ENCODE assay signal across 20 cellular contexts in the genomic region with DNA sequence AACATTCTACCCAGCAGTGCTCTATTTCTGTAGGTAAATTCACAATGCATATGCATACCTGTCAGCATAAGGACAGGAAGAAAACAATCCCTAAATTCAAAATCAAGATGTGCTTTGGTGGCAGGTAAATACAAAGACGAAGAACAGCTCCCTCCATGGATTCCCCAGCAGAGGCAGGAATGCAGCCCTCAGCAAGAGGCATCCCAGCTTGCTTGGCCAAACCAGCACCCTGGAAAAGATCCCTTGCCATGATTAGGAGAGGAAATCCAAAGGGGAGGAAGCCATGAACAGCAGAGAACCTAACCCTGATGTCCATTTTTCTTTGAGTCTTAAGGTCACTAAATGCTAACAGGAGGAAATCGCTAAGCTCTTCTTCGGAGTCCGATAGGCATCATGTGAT.
"Had no signal": no experiment of that assay in that cellular context is flagged by ENCODE, and none has a peak within 500 bp of the region (broad histone marks: within the 10 kb centered on the region; RNA-seq: fewer than 3 reads in every experiment).

No MANE protein-coding gene starts in this region.

- H3K27ac ChIP-seq: body of pancreas, heart left ventricle, right lobe of liver, suprapubic skin, vagina, VCaP had no signal

- H3K36me3 Mint-ChIP-seq: activated CD8-positive, alpha-beta memory T cell treated with anti-CD3 and anti-CD28 coated beads, Interleukin-2, amount 10 ng/mL, durations not matched to agents 7 days and 5 days; activated naive CD4-positive, alpha-beta T cell treated with anti-CD3 and anti-CD28 coated beads, Interleukin-2, amount 10 ng/mL, durations not matched to agents 7 days and 5 days had no signal

- H3K27me3 ChIP-seq: body of pancreas, heart left ventricle, right lobe of liver, suprapubic skin, vagina had no signal

- H3K27me3 Mint-ChIP-seq: activated CD4-positive, alpha-beta T cell treated with anti-CD3 and anti-CD28 coated beads, Interleukin-2, amount 10 ng/mL, durations not matched to agents 7 days and 5 days; activated CD8-positive, alpha-beta memory T cell treated with anti-CD3 and anti-CD28 coated beads, Interleukin-2, amount 10 ng/mL, durations not matched to agents 7 days and 5 days; activated CD8-positive, alpha-beta T cell treated with anti-CD3 and anti-CD28 coated beads for 36 hours; activated naive CD4-positive, alpha-beta T cell treated with anti-CD3 and anti-CD28 coated beads, Interleukin-2, amount 10 ng/mL, durations not matched to agents 7 days and 5 days; effector memory CD8-positive, alpha-beta T cell; stimulated activated naive CD8-positive, alpha-beta T cell treated with anti-CD3 and anti-CD28 coated beads, Interleukin-15, amount 100 ng/mL, for 72 hours had no signal

- H3K36me3 ChIP-seq: right lobe of liver had no signal

- H3K27ac Mint-ChIP-seq: activated CD4-positive, alpha-beta T cell treated with anti-CD3 and anti-CD28 coated beads, Interleukin-2, amount 10 ng/mL, durations not matched to agents 7 days and 5 days; activated CD8-positive, alpha-beta memory T cell treated with anti-CD3 and anti-CD28 coated beads, Interleukin-2, amount 10 ng/mL, durations not matched to agents 7 days and 5 days; activated CD8-positive, alpha-beta T cell treated with anti-CD3 and anti-CD28 coated beads for 36 hours; activated naive CD4-positive, alpha-beta T cell treated with anti-CD3 and anti-CD28 coated beads, Interleukin-2, amount 10 ng/mL, durations not matched to agents 7 days and 5 days; effector memory CD8-positive, alpha-beta T cell; stimulated activated naive CD8-positive, alpha-beta T cell treated with anti-CD3 and anti-CD28 coated beads, Interleukin-15, amount 100 ng/mL, for 72 hours; T-helper 2 cell treated with Interferon-gamma antibody and Interleukin-4, amounts not matched to agents 5 μg/mL and 100 μg/mL, for 36 hours had no signal

- H3K9me3 Mint-ChIP-seq: activated CD4-positive, alpha-beta T cell treated with anti-CD3 and anti-CD28 coated beads, Interleukin-2, amount 10 ng/mL, durations not matched to agents 7 days and 5 days; activated CD8-positive, alpha-beta T cell treated with anti-CD3 and anti-CD28 coated beads for 36 hours; activated naive CD4-positive, alpha-beta T cell treated with anti-CD3 and anti-CD28 coated beads, Interleukin-2, amount 10 ng/mL, durations not matched to agents 7 days and 5 days; effector memory CD8-positive, alpha-beta T cell; nephron; stimulated activated naive CD8-positive, alpha-beta T cell treated with anti-CD3 and anti-CD28 coated beads, Interleukin-15, amount 100 ng/mL, for 72 hours; T-helper 2 cell treated with Interferon-gamma antibody and Interleukin-4, amounts not matched to agents 5 μg/mL and 100 μg/mL, for 36 hours had no signal

- H3K4me3 ChIP-seq: body of pancreas, heart left ventricle, right lobe of liver, skin epidermis, suprapubic skin, vagina had no signal

- DNase-seq: activated CD4-positive, alpha-beta T cell treated with anti-CD3 and anti-CD28 coated beads, Interleukin-2, amount 10 ng/mL, durations not matched to agents 7 days and 5 days; activated CD4-positive, CD25-positive, alpha-beta regulatory T cell treated with anti-CD3 and anti-CD28 coated beads, Interleukin-2, amount 50 U/mL, for 72 hours; activated CD8-positive, alpha-beta memory T cell treated with anti-CD3 and anti-CD28 coated beads, Interleukin-2, amount 10 ng/mL, durations not matched to agents 7 days and 5 days; activated CD8-positive, alpha-beta T cell treated with anti-CD3 and anti-CD28 coated beads for 36 hours; activated effector memory CD4-positive, alpha-beta T cell treated with anti-CD3 and anti-CD28 coated beads, Interleukin-2, amount 50 U/mL, for 16 hours; activated naive CD4-positive, alpha-beta T cell treated with anti-CD3 and anti-CD28 coated beads, Interleukin-2, amount 10 ng/mL, durations not matched to agents 7 days and 5 days; activated T-cell treated with anti-CD3 and anti-CD28 coated beads for 4 hours; effector memory CD8-positive, alpha-beta T cell; heart left ventricle; left ventricle myocardium superior; right lobe of liver; stimulated activated CD4-positive, alpha-beta T cell treated with anti-CD3 and anti-CD28 coated beads, Interleukin-1b, Interleukin-23, amount 100 ng/mL, for 48 hours; stimulated activated naive CD8-positive, alpha-beta T cell treated with anti-CD3 and anti-CD28 coated beads, Interleukin-15, amount 100 ng/mL, for 72 hours had no signal

- ATAC-seq: activated CD8-positive, alpha-beta memory T cell treated with anti-CD3 and anti-CD28 coated beads, Interleukin-2, amount 10 ng/mL, durations not matched to agents 7 days and 5 days; activated CD8-positive, alpha-beta T cell treated with anti-CD3 and anti-CD28 coated beads for 36 hours; body of pancreas; effector memory CD8-positive, alpha-beta T cell; heart left ventricle; left ventricle myocardium superior; right lobe of liver; stimulated activated naive CD8-positive, alpha-beta T cell treated with anti-CD3 and anti-CD28 coated beads, Interleukin-15, amount 100 ng/mL, for 72 hours had no signal

- H3K4me3 Mint-ChIP-seq: activated CD4-positive, alpha-beta T cell treated with anti-CD3 and anti-CD28 coated beads, Interleukin-2, amount 10 ng/mL, durations not matched to agents 7 days and 5 days; activated CD8-positive, alpha-beta memory T cell treated with anti-CD3 and anti-CD28 coated beads, Interleukin-2, amount 10 ng/mL, durations not matched to agents 7 days and 5 days; activated CD8-positive, alpha-beta T cell treated with anti-CD3 and anti-CD28 coated beads for 36 hours; activated naive CD4-positive, alpha-beta T cell treated with anti-CD3 and anti-CD28 coated beads, Interleukin-2, amount 10 ng/mL, durations not matched to agents 7 days and 5 days; effector memory CD8-positive, alpha-beta T cell; nephron; stimulated activated naive CD8-positive, alpha-beta T cell treated with anti-CD3 and anti-CD28 coated beads, Interleukin-15, amount 100 ng/mL, for 72 hours; T-helper 2 cell treated with Interferon-gamma antibody and Interleukin-4, amounts not matched to agents 5 μg/mL and 100 μg/mL, for 36 hours had no signal

- H3K9me3 ChIP-seq: body of pancreas, heart left ventricle, right lobe of liver, suprapubic skin, vagina had no signal

- H3K4me1 Mint-ChIP-seq: activated naive CD4-positive, alpha-beta T cell treated with anti-CD3 and anti-CD28 coated beads, Interleukin-2, amount 10 ng/mL, durations not matched to agents 7 days and 5 days had no signal
